ENCODE assay signal across 20 cellular contexts in the genomic region with DNA sequence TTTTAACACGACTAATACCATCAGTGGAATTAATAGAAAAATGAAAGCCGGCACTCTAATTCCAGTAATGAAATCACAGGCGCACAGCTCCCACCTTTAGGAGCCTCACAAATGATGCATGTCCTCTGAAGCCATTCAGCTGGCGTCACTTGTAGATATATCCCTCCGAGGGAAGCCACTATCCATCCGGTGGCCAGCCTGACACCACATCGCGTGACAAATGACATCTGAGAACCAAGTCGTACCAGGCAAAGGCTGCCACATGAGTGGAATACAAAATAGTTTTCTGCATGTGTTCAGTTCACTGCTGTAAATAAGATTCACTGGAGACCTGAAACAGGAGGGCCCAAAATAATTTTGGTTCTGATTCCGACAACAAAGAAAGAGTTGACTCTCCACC.
DNase-seq lines count a peak whose midpoint lies in the region; TF ChIP-seq lines count a peak whose summit lies in the region.
"Had no signal": no experiment of that assay in that cellular context is flagged by ENCODE, and none has a peak within 500 bp of the region (broad histone marks: within the 10 kb centered on the region; RNA-seq: fewer than 3 reads in every experiment).

No MANE protein-coding gene starts in this region.

- DNase-seq in head of caudate nucleus (peak; percentile 6 to 95 (median 82)), middle frontal gyrus (ENCODE audit: extremely low spot score, low spot score) (peak; percentile 85), superior temporal gyrus (ENCODE audit: extremely low spot score) (peak; percentile 96), NCI-H1048 (lab: John Stamatoyannopoulos, UW) (no peak), GM10248 (ENCODE audit: extremely low spot score) (no peak), T-helper 2 cell (no peak), cerebellar cortex (ENCODE audit: low spot score) (no peak)
- DNase-seq: CD8-positive, alpha-beta T cell; DND-41; Kasumi-1; NCI-H1417; NCI-H1694 treated with DMSO at 0.1 percent for 48 hours; NCI-H2081 treated with DMSO at 0.1 percent for 48 hours; NCI-H2171 treated with DMSO at 0.1 percent for 48 hours; NCI-H446; NCI-H526; Peyer's patch; SJCRH30 had no signal

- CTCF ChIA-PET in GM10248 (lab: Yijun Ruan, JAX), result interaction anchor here (1.5 kb wide), 1 partner anchor 20 kb away, joined by 3 read pairs; no protein-coding TSS in a partner anchor

- peak overlapping the region; percentile 98 for H3K27ac ChIP-seq in angular gyrus (ENCODE audit: low read depth, low read length)
- H3K27ac ChIP-seq: BLaER1, Peyer's patch, SJCRH30 had no signal

- TF ChIP-seq CTCF in GM10248 (IDR thresholded peaks at IDR 0.05; ENCODE audit: control extremely low read depth, extremely low read depth, low read depth, missing control alignments), result no peak

- POLR2A ChIA-PET in GM10248 (lab: Yijun Ruan, JAX), result no interaction called here

- intact Hi-C loops in head of caudate nucleus (cut with DNase I), result no loop called here

Comparison
In these comparisons a context has a peak if more than half of its experiments do, and no peak if none do; other contexts are left out.
1. DNase-seq: peak in head of caudate nucleus (42 of 42), middle frontal gyrus (single experiment) and superior temporal gyrus (single experiment); none in NCI-H1048 (single experiment), GM10248 (single experiment), T-helper 2 cell (0 of 5) and cerebellar cortex (single experiment).